In genomic region chr9:113410207-113411158, GRCh38 we compare ENCODE assay signal across 1 cellular context.
TF ChIP-seq lines count a peak whose summit lies in the region.

Gene C9orf43, plus strand, starts transcription at chr9:113410747. Its CDS starts 2,747 bp downstream, at chr9:113413494.
Gene POLE3, minus strand, starts transcription at chr9:113410675. Its CDS starts 382 bp downstream, at chr9:113410293.

TF ChIP-seq in GM12878, 131 proteins besides CTCF, POLR2A, EP300 and RAD21 (continued from another document and continues in another):
- TF ChIP-seq CUX1 (IDR thresholded peaks at IDR 0.05; ENCODE audit: insufficient replicate concordance, low read depth, low read length) (no peak), BRCA1 (IDR thresholded peaks at IDR 0.05; ENCODE audit: low read depth, low read length) (no peak), RB1 (IDR thresholded peaks at IDR 0.05; ENCODE audit: borderline replicate concordance) (peak; percentile 71; the same call in 1 of the 2 replicates), EED (IDR thresholded peaks at IDR 0.05; ENCODE audit: low read depth) (no peak), HCFC1 (IDR thresholded peaks at IDR 0.05; ENCODE audit: low read length) (peak; percentile 75), BHLHE40 (IDR thresholded peaks at IDR 0.05; ENCODE audit: borderline replicate concordance in 1 of 2, low read depth in 2 of 2, low read length in 1 of 2) (peak; percentile 55 to 72; a peak in 2 of 4 replicates), POU2F2 (IDR thresholded peaks at IDR 0.05; ENCODE audit: borderline replicate concordance, low read depth, low read length) (peak; percentile 63), CEBPZ (IDR thresholded peaks at IDR 0.05; ENCODE audit: low read depth, low read length) (no peak), NR2C1 (IDR thresholded peaks at IDR 0.05) (peak; percentile 82), MTA3 (IDR thresholded peaks at IDR 0.05; ENCODE audit: borderline replicate concordance, low read length) (no peak; the same call in 1 of the 2 replicates), HSF1 (IDR thresholded peaks at IDR 0.05; ENCODE audit: low read depth, low read length) (0 out of 2 replicates have a peak, but pooled peaks have one; percentile 28), TCF3 (IDR thresholded peaks at IDR 0.05; ENCODE audit: borderline replicate concordance, insufficient read depth, low read depth, low read length) (no peak), RELA (IDR thresholded peaks at IDR 0.05; ENCODE audit: borderline replicate concordance, partially characterized antibody) (no peak), CREB1 (IDR thresholded peaks at IDR 0.05; ENCODE audit: low read depth) (peak; percentile 85), KDM1A (IDR thresholded peaks at IDR 0.05; ENCODE audit: borderline replicate concordance) (no peak), NFYA (IDR thresholded peaks at IDR 0.05; ENCODE audit: borderline replicate concordance, low read depth, low read length) (no peak), ZNF592 (IDR thresholded peaks at IDR 0.05) (no peak), SREBF1 (IDR thresholded peaks at IDR 0.05; ENCODE audit: low read length) (no peak), SREBF2 (IDR thresholded peaks at IDR 0.05; ENCODE audit: low read length) (no peak), ZZZ3 (IDR thresholded peaks at IDR 0.05; ENCODE audit: control insufficient read depth, insufficient read length, low read depth) (no peak), FOXK2 (IDR thresholded peaks at IDR 0.05) (peak; percentile 22), HDAC6 (IDR thresholded peaks at IDR 0.05; ENCODE audit: unreplicated experiment) (no peak), IRF5 (IDR thresholded peaks at IDR 0.05; ENCODE audit: borderline replicate concordance) (peak; percentile 49; the same call in 1 of the 2 replicates), CREM (IDR thresholded peaks at IDR 0.05; ENCODE audit: low read depth) (peak; percentile 77; the same call in 1 of the 2 replicates), ZNF24 (IDR thresholded peaks at IDR 0.05) (peak; percentile 9; the same call in 1 of the 2 replicates), MXI1 (IDR thresholded peaks at IDR 0.05; ENCODE audit: low read depth, low read length) (peak; percentile 85), ZBED1 (IDR thresholded peaks at IDR 0.05; ENCODE audit: borderline replicate concordance) (0 out of 2 replicates have a peak, but pooled peaks have one; percentile 8), NFXL1 (IDR thresholded peaks at IDR 0.05; ENCODE audit: borderline replicate concordance) (no peak), ZBTB33 (IDR thresholded peaks at IDR 0.05) (no peak), CHD4 (IDR thresholded peaks at IDR 0.05) (no peak), KLF5 (IDR thresholded peaks at IDR 0.05; ENCODE audit: partially characterized antibody) (peak; percentile 60), RCOR1 (conservative IDR thresholded peaks at IDR 0.05; ENCODE audit: low read depth, low read length) (no peak), GATAD2B (conservative IDR thresholded peaks at IDR 0.05; ENCODE audit: low read depth) (peak; percentile 40; the same call in 1 of the 2 replicates), POLR2AphosphoS5 (IDR thresholded peaks at IDR 0.05; ENCODE audit: low read length) (peak; percentile 92), ZBTB11 (CRISPR knock-in tag; IDR thresholded peaks at IDR 0.05) (no peak), IKZF1 (conservative IDR thresholded peaks at IDR 0.05) (peak; percentile 87), HDAC2 (IDR thresholded peaks at IDR 0.05) (no peak), ZSCAN29 (IDR thresholded peaks at IDR 0.05) (peak; percentile 50; the same call in 1 of the 2 replicates), STAT3 (IDR thresholded peaks at IDR 0.05; ENCODE audit: low read depth, low read length) (no peak), MYC (IDR thresholded peaks at IDR 0.05; ENCODE audit: insufficient read depth, insufficient read length, insufficient replicate concordance, low read length, severe bottlenecking) (peak; percentile 70), ZNF384 (IDR thresholded peaks at IDR 0.05; ENCODE audit: borderline replicate concordance, low read depth, low read length) (no peak)
